Comparison of ENCODE assay signal across 1 cellular context in the genomic region with DNA sequence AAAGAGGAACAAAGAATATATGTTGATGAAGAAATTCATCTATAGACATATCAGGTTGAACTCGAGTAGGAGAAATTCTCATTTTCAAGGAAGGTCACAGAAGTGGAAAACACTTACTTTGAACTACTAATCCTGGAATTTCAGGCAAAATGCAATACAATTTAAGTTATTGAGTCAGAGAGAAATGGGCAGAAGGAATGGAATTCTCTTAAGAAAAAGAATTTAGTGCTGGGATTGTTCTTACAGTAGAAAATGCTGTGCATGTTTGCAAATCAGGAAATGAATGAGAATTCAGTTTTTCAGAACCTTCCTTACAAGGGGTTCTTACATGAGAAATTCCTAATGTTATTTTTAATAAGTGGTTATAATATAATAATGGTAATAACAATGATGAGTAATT.
TF ChIP-seq lines count a peak whose summit lies in the region.

No MANE protein-coding gene starts in this region.

TF ChIP-seq in SK-N-SH treated with all-trans-retinoic acid at 6 μM for 48 hours, 23 proteins besides CTCF, POLR2A, EP300 and RAD21 (continued from another document):
- TF ChIP-seq, protein P1, sequence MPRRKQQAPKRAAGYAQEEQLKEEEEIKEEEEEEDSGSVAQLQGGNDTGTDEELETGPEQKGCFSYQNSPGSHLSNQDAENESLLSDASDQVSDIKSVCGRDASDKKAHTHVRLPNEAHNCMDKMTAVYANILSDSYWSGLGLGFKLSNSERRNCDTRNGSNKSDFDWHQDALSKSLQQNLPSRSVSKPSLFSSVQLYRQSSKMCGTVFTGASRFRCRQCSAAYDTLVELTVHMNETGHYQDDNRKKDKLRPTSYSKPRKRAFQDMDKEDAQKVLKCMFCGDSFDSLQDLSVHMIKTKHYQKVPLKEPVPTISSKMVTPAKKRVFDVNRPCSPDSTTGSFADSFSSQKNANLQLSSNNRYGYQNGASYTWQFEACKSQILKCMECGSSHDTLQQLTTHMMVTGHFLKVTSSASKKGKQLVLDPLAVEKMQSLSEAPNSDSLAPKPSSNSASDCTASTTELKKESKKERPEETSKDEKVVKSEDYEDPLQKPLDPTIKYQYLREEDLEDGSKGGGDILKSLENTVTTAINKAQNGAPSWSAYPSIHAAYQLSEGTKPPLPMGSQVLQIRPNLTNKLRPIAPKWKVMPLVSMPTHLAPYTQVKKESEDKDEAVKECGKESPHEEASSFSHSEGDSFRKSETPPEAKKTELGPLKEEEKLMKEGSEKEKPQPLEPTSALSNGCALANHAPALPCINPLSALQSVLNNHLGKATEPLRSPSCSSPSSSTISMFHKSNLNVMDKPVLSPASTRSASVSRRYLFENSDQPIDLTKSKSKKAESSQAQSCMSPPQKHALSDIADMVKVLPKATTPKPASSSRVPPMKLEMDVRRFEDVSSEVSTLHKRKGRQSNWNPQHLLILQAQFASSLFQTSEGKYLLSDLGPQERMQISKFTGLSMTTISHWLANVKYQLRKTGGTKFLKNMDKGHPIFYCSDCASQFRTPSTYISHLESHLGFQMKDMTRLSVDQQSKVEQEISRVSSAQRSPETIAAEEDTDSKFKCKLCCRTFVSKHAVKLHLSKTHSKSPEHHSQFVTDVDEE (CRISPR knock-in tag; IDR thresholded peaks at IDR 0.05), result no peak
- TF ChIP-seq ZNF8 (CRISPR knock-in tag; IDR thresholded peaks at IDR 0.05), result no peak
- TF ChIP-seq, protein P2, sequence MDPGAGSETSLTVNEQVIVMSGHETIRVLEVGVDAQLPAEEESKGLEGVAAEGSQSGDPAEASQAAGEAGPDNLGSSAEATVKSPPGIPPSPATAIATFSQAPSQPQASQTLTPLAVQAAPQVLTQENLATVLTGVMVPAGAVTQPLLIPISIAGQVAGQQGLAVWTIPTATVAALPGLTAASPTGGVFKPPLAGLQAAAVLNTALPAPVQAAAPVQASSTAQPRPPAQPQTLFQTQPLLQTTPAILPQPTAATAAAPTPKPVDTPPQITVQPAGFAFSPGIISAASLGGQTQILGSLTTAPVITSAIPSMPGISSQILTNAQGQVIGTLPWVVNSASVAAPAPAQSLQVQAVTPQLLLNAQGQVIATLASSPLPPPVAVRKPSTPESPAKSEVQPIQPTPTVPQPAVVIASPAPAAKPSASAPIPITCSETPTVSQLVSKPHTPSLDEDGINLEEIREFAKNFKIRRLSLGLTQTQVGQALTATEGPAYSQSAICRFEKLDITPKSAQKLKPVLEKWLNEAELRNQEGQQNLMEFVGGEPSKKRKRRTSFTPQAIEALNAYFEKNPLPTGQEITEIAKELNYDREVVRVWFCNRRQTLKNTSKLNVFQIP (CRISPR knock-in tag; IDR thresholded peaks at IDR 0.05; ENCODE audit: borderline replicate concordance, low read depth), result no peak
- TF ChIP-seq ZFP30 (CRISPR knock-in tag; IDR thresholded peaks at IDR 0.05), result no peak
TF ChIP-seq in SK-N-SH treated with all-trans-retinoic acid at 6 μM for 48 hours: peak in this region for 0.
